8 cellular contexts compared by ENCODE assay signal in the genomic region with DNA sequence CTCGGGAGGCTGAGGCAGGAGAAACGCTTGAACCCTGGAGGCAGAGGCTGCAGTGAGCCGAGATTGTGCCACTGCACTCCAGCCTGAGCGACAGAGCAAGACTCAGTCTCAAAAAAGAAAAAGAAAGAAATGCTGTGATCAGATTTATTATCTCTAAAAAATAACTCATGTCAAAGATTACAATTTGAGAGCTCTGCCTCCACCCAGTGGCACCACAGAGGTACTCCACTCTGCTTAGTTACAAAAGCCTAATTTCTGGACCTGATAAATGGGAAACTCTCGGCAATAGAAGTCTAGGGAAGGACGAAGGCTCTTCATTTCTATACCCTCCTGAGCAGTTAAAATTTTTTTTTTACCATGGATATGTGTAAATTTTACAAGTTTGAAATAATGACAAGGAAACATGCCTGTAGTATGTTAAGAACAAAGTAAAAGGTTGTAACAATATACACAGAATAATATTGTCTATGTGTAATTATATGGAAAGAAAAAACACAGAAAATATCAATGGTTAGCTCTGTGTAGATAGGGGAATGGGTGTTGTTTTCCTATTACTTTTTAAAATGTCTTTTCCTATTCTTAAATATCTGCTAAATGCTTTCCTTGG.
A peak's percentile ranks its signal among the peaks of the same experiment; 100 is the strongest.
DNase-seq lines count a peak whose midpoint lies in the region; ATAC-seq and TF ChIP-seq lines count a peak whose summit lies in the region.

No MANE protein-coding gene starts in this region.

- no peak overlapping the region for H3K4me2 ChIP-seq in OCI-LY3 (ENCODE audit: low read length)

- H3K36me3 ChIP-seq in OCI-LY3 (replicated peaks; ENCODE audit: low read depth, low read length) = no peaks in the 10 kb centered on the region
- no peaks in the 10 kb centered on the region for H3K36me3 ChIP-seq in tibial nerve

- no peaks in the 10 kb centered on the region for H3K79me2 ChIP-seq in OCI-LY3 (ENCODE audit: low read length)

- peak; percentile 87 for ATAC-seq in GM19467 (IDR thresholded peaks at IDR 0.05; ENCODE audit: unreplicated experiment)
- peak; percentile 71 for ATAC-seq in HG03575 (IDR thresholded peaks at IDR 0.05; ENCODE audit: extremely low read depth, insufficient number of reproducible peaks, low FRiP score, unreplicated experiment)

- DNase-seq in COLO668 (lab: John Stamatoyannopoulos, UW; ENCODE audit: unreplicated experiment) = peak; percentile 48
- DNase-seq in activated T-cell treated with anti-CD3 and anti-CD28 coated beads, Interleukin-2, amount 50 U/mL, for 1 hour = peak; percentile 64
- peak; percentile 85 for DNase-seq in fibroblast of peridontal ligament (ENCODE audit: extremely low read depth)
- DNase-seq in occipital lobe (lab: John Stamatoyannopoulos, UW) = peak; percentile 24
- DNase-seq in tibial nerve (ENCODE audit: low spot score in 2 of 2) = peak; percentile 35 to 52

- H3K9me3 ChIP-seq in OCI-LY3 (ENCODE audit: insufficient read depth, low read length) = no peaks in the 10 kb centered on the region
- H3K9me3 ChIP-seq in tibial nerve = no peaks in the 10 kb centered on the region

- H3K4me3 ChIP-seq in OCI-LY3 (ENCODE audit: low read length) (no peak overlapping the region), tibial nerve (no peak overlapping the region)

- peak; percentile 83 for TF ChIP-seq CTCF in OCI-LY3 (IDR thresholded peaks at IDR 0.05; ENCODE audit: low read depth, low read length)
- peak; percentile 82 to 91 (median 86) for TF ChIP-seq CTCF in tibial nerve (IDR thresholded peaks at IDR 0.05)

- no peak for TF ChIP-seq POLR2A in tibial nerve (IDR thresholded peaks at IDR 0.05)

- H3K27ac ChIP-seq in OCI-LY3 (ENCODE audit: low read length) (no peak overlapping the region), tibial nerve (no peak overlapping the region)

- no peaks in the 10 kb centered on the region for H3K27me3 ChIP-seq in OCI-LY3 (ENCODE audit: low read depth, low read length)
- no peaks in the 10 kb centered on the region for H3K27me3 ChIP-seq in tibial nerve

- H3K4me1 ChIP-seq in OCI-LY3 (ENCODE audit: low read length) (no peaks in the 10 kb centered on the region), tibial nerve (peaks cover 0 to 40% (median 0%) of the 10 kb centered on the region in 4 donors)

- H2AFZ ChIP-seq in OCI-LY3 (ENCODE audit: low read depth, low read length) = no peak overlapping the region

- H3K9ac ChIP-seq in OCI-LY3 (ENCODE audit: low read length) = no peak overlapping the region

- H4K20me1 ChIP-seq in OCI-LY3 (ENCODE audit: insufficient read depth, low read length) = no peaks in the 10 kb centered on the region

- TF ChIP-seq EP300 in tibial nerve (IDR thresholded peaks at IDR 0.05) = no peak

- WGBS in tibial nerve, 2 donors = 26 to 32% methylated on average over 6 of the region's 6 CpGs

Comparison
In these comparisons a context has a peak if more than half of its experiments do, and no peak if none do; other contexts are left out.
1. DNase-seq: peak in every context shown above with its lines; median percentile 85 in fibroblast of peridontal ligament; 64 in activated T-cell treated with anti-CD3 and anti-CD28 coated beads, Interleukin-2, amount 50 U/mL, for 1 hour; 48 in COLO668; 44 in tibial nerve; 24 in occipital lobe.